Comparison of ENCODE assay signal across 8 cellular contexts in genomic region chr6:131368077-131368911, GRCh38.
DNase-seq lines count a peak whose midpoint lies in the region; ATAC-seq and TF ChIP-seq lines count a peak whose summit lies in the region.

No MANE protein-coding gene starts in this region.

- CTCF ChIA-PET in GM10248 (lab: Yijun Ruan, JAX), result no interaction called here

- 13 to 16% (median 14%) methylated on average over 8 of the region's 8 CpGs for WGBS in ovary, 3 donors

- intact Hi-C loops in colonic mucosa (cut with DNase I), result no loop called here
- intact Hi-C loops in ovary (cut with DNase I), result no loop called here

- H3K4me1 ChIP-seq in colonic mucosa, result peaks cover 7% of the 10 kb centered on the region
- H3K4me1 ChIP-seq in ovary (ENCODE audit: insufficient read depth), result no peaks in the 10 kb centered on the region

- POLR2A ChIA-PET in GM10248 (lab: Yijun Ruan, JAX), result no interaction called here

- H3K4me3 ChIP-seq in MG63 (no peak overlapping the region), colonic mucosa (no peak overlapping the region), ovary (no peak overlapping the region)

- peak; percentile 33 for DNase-seq in GM10248 (ENCODE audit: extremely low spot score)
- DNase-seq in MG63, result peak; percentile 87
- DNase-seq in colonic mucosa, result peak; percentile 80
- peak in 3 of 5 donors; percentile 13 to 42 (median 23) for DNase-seq in ovary
- no peak for DNase-seq in NCI-H1105 (lab: John Stamatoyannopoulos, UW)
- no peak for DNase-seq in ecto neural progenitor cell (ENCODE audit: low spot score)
- DNase-seq in activated CD4-positive, CD25-positive, alpha-beta regulatory T cell (lab: John Stamatoyannopoulos, UW), result no peak

- H3K27me3 ChIP-seq in MG63 (no peaks in the 10 kb centered on the region), colonic mucosa (no peaks in the 10 kb centered on the region), ovary (no peaks in the 10 kb centered on the region)

- peak overlapping the region; percentile 20 to 38 for H3K9ac ChIP-seq in colonic mucosa (ENCODE audit: low read depth in 2 of 2, low read length in 2 of 2)

- H3K9me3 ChIP-seq in MG63 (no peaks in the 10 kb centered on the region), colonic mucosa (no peaks in the 10 kb centered on the region), ovary (no peaks in the 10 kb centered on the region)

- TF ChIP-seq CTCF in GM10248 (IDR thresholded peaks at IDR 0.05; ENCODE audit: control extremely low read depth, extremely low read depth, low read depth, missing control alignments), result no peak
- no peak for TF ChIP-seq CTCF in colonic mucosa (IDR thresholded peaks at IDR 0.05)
- TF ChIP-seq CTCF in ovary (IDR thresholded peaks at IDR 0.05), result no peak

- ATAC-seq in GM21576 (IDR thresholded peaks at IDR 0.05; ENCODE audit: unreplicated experiment), result peak; percentile 86

- H3K36me3 ChIP-seq in MG63, result no peaks in the 10 kb centered on the region
- H3K36me3 ChIP-seq in colonic mucosa, result no peaks in the 10 kb centered on the region
- no peaks in the 10 kb centered on the region for H3K36me3 ChIP-seq in ovary

- TF ChIP-seq EP300 in ovary (IDR thresholded peaks at IDR 0.05), result no peak

- TF ChIP-seq POLR2A in ovary (IDR thresholded peaks at IDR 0.05), result no peak

- H3K27ac ChIP-seq in colonic mucosa (peak overlapping the region; percentile 71), ovary (no peak overlapping the region)

Comparison
In these comparisons a context has a peak if more than half of its experiments do, and no peak if none do; other contexts are left out.
1. DNase-seq: peak in GM10248 (single experiment), MG63 (single experiment), colonic mucosa (single experiment) and ovary (3 of 5); none in NCI-H1105 (single experiment), ecto neural progenitor cell (single experiment) and activated CD4-positive, CD25-positive, alpha-beta regulatory T cell (0 of 4).